In genomic region chr2:236008857-236009256, GRCh38 we compare ENCODE assay signal across 35 cellular contexts.
"Had no signal": no experiment of that assay in that cellular context is flagged by ENCODE, and none has a peak within 500 bp of the region (broad histone marks: within the 10 kb centered on the region; RNA-seq: fewer than 3 reads in every experiment).

No MANE protein-coding gene starts in this region.

- H3K9me3 ChIP-seq: MG63 had no signal

- H3K4me3 ChIP-seq: MG63 had no signal

- DNase-seq: Karpas-422, Kasumi-1, MG63, MM.1S, MV-4-11, NCI-H1048, NCI-H1092, NCI-H1092 treated with DMSO at 0.1 percent for 48 hours, NCI-H1105, NCI-H1105 treated with DMSO at 0.1 percent for 48 hours, NCI-H1417, NCI-H1417 treated with DMSO at 0.1 percent for 48 hours, NCI-H1436, NCI-H1436 treated with DMSO at 0.1 percent for 48 hours, NCI-H146, NCI-H1694, NCI-H1694 treated with DMSO at 0.1 percent for 48 hours, NCI-H187, NCI-H187 treated with DMSO at 0.1 percent for 48 hours, NCI-H1930, NCI-H2029, NCI-H2029 treated with DMSO at 0.1 percent for 48 hours, NCI-H2081, NCI-H2081 treated with DMSO at 0.1 percent for 48 hours, NCI-H2107, NCI-H2171, NCI-H2171 treated with DMSO at 0.1 percent for 48 hours, NCI-H2227 treated with DMSO at 0.1 percent for 48 hours, NCI-H226, NCI-H345, NCI-H446, NCI-H446 treated with DMSO at 0.1 percent for 48 hours, NCI-H510A, NCI-H510A treated with DMSO at 0.1 percent for 48 hours, NCI-H524 had no signal

- H3K36me3 ChIP-seq: MG63 had no signal

- H3K27me3 ChIP-seq: MG63 had no signal
